33 cellular contexts compared by ENCODE assay signal in the genomic region with DNA sequence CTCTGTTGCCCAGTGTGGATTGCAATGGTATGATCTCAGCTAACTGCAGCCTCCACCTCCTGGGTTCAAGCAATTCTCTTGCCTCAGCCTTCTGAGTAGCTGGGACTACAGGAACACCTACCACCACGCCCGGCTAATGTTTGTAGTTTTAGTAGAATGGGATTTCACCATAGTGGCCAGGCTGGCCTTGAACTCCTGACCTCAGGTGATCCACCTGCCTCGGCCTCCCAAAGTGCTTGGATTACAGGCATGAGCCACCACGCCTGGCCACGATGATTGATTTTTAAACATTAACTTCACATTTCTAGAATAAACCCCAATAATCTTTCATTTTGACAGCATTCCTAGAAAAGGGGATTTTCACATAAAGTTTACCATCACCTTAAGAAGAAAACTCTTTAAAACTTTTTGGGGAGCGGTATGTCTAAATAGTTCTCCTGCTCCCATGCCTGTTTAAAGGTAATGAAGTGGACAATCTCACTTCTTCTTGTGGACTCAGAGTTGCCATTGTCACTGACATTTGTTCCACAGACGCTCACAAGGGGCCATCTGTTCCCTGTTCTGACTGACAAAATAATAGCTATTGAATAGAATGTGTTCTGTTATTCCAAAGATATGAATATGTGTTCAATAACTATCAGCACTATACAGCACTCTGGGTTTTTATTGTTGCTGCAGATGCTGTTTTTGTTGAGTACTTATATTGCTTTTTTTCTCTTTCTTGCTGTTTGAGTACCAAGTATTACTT.
DNase-seq lines count a peak whose midpoint lies in the region; ATAC-seq and TF ChIP-seq lines count a peak whose summit lies in the region.
"Had no signal": no experiment of that assay in that cellular context is flagged by ENCODE, and none has a peak within 500 bp of the region (broad histone marks: within the 10 kb centered on the region; RNA-seq: fewer than 3 reads in every experiment).

No MANE protein-coding gene starts in this region.

- H4K20me1 ChIP-seq in PC-3 (ENCODE audit: low read length): no peaks in the 10 kb centered on the region

- no TSS peak for BruUV-seq in PC-3 (replicated peaks; lab: Mats Ljungman, UMichigan)

- CTCF ChIA-PET in PC-3 (lab: Charles Lee): interaction anchor here (0.6 kb wide), 1 partner anchor 91 kb away, joined by 3 read pairs; no protein-coding TSS in a partner anchor

- H3F3A ChIP-seq in PC-3 (ENCODE audit: low read length, unreplicated experiment): no peaks in the 10 kb centered on the region

- H3K9me3 ChIP-seq in PC-3 (ENCODE audit: low read length): no peaks in the 10 kb centered on the region
- no peaks in the 10 kb centered on the region for H3K9me3 ChIP-seq in mucosa of descending colon
- H3K9me3 ChIP-seq in left lung: no peaks in the 10 kb centered on the region
- H3K9me3 ChIP-seq: right atrium auricular region, tibial artery had no signal

- H3K79me2 ChIP-seq in PC-3 (ENCODE audit: low read length): no peaks in the 10 kb centered on the region

- POLR2A ChIA-PET in PC-3 (lab: Charles Lee; ENCODE audit: unreplicated experiment): no interaction called here

- peak in 1 of 2 donors; percentile 23 for DNase-seq in activated T-cell treated with anti-CD3 and anti-CD28 coated beads, Interleukin-2, amount 50 U/mL, for 72 hours
- DNase-seq in activated T-cell treated with anti-CD3 and anti-CD28 coated beads, Interleukin-2, amount 50 U/mL, for 1 hour: no peak
- no peak for DNase-seq in PC-3
- no peak for DNase-seq in mucosa of descending colon
- DNase-seq in amygdala (lab: John Stamatoyannopoulos, UW): no peak
- no peak for DNase-seq in left lung
- DNase-seq: ACHN; activated CD4-positive, alpha-beta T cell treated with anti-CD3 and anti-CD28 coated beads for 48 hours; activated CD8-positive, alpha-beta memory T cell treated with anti-CD3 and anti-CD28 coated beads, Interleukin-2, amount 50 U/mL, for 4 hours; activated gamma-delta T cell; COR-L47; effector memory CD8-positive, alpha-beta T cell; foreskin keratinocyte; GDM1; HFFc6; immature natural killer cell; KG1; MM.1S; naive B cell; NCI-H1417; NCI-H446; NK-92 treated with Interleukin-12 subunit alpha and Interleukin-12 subunit beta, amount 100 ng/mL, for 24 hours; SIG-M5; stimulated activated CD4-positive, alpha-beta T cell treated with anti-CD3 and anti-CD28 coated beads, Interleukin-12 subunit alpha, Interleukin-12 subunit beta, amount 100 ng/mL, for 4 hours; stimulated activated CD4-positive, alpha-beta T cell treated with anti-CD3 and anti-CD28 coated beads, Interleukin-4, amount 100 ng/mL, for 24 hours; stimulated activated naive CD4-positive, alpha-beta T cell treated with Interleukin-2 at 50 U/mL for 16 hours; tibial artery had no signal

- H3K4me3 Mint-ChIP-seq in activated T-cell treated with anti-CD3 and anti-CD28 coated beads, Interleukin-2, amount 50 U/mL, for 72 hours: peak overlapping the region; percentile 11 to 31
- H3K4me3 Mint-ChIP-seq: GM23338, HFFc6, immature natural killer cell, naive B cell had no signal

- H3K36me3 Mint-ChIP-seq in activated T-cell treated with anti-CD3 and anti-CD28 coated beads, Interleukin-2, amount 50 U/mL, for 72 hours (ENCODE audit: insufficient read depth in 2 of 2): no peaks in the 10 kb centered on the region
- H3K36me3 Mint-ChIP-seq: immature natural killer cell, naive B cell had no signal

- H3K27me3 Mint-ChIP-seq in activated T-cell treated with anti-CD3 and anti-CD28 coated beads, Interleukin-2, amount 50 U/mL, for 72 hours (ENCODE audit: low read depth): no peaks in the 10 kb centered on the region
- H3K27me3 Mint-ChIP-seq: effector memory CD8-positive, alpha-beta T cell; naive B cell had no signal

- ATAC-seq in activated T-cell treated with anti-CD3 and anti-CD28 coated beads, Interleukin-2, amount 50 U/mL, for 72 hours (replicated peaks in 1 of 2): peak in 1 of 2 donors; percentile 9
- peak; percentile 18 for ATAC-seq in GM18870 (IDR thresholded peaks at IDR 0.05; ENCODE audit: unreplicated experiment)
- no peak for ATAC-seq in PC-3
- ATAC-seq in mucosa of descending colon: peak; percentile 13
- ATAC-seq in GM21360 (IDR thresholded peaks at IDR 0.05; ENCODE audit: unreplicated experiment): no peak
- no peak for ATAC-seq in left lung
- ATAC-seq: effector memory CD8-positive, alpha-beta T cell; foreskin keratinocyte; GM23338; left lobe of liver; Panc1 had no signal

- peak overlapping the region; percentile 41; the same call in 1 of the 2 replicates for H2AFZ ChIP-seq in PC-3 (ENCODE audit: low read length)
- H2AFZ ChIP-seq: GM23338 had no signal

- H3K9ac ChIP-seq in PC-3 (ENCODE audit: low read length): no peak overlapping the region

- peak overlapping the region; percentile 80 for H3K27ac Mint-ChIP-seq in activated T-cell treated with anti-CD3 and anti-CD28 coated beads, Interleukin-2, amount 50 U/mL, for 72 hours
- H3K27ac Mint-ChIP-seq: GM23338, HFFc6, naive B cell had no signal

- H3K27ac ChIP-seq in PC-3 (ENCODE audit: low read length) (no peak overlapping the region), left lung (no peak overlapping the region)
- H3K27ac ChIP-seq: foreskin keratinocyte, right atrium auricular region, tibial artery had no signal

- peaks cover 29% of the 10 kb centered on the region; the same call in 1 of the 2 replicates for H3K4me1 ChIP-seq in PC-3 (ENCODE audit: insufficient read depth, low read length)
- peaks cover 8% of the 10 kb centered on the region for H3K4me1 ChIP-seq in mucosa of descending colon (ENCODE audit: low read depth)
- peaks cover 0 to 12% of the 10 kb centered on the region in 2 donors for H3K4me1 ChIP-seq in left lung

- peaks cover 83% of the 10 kb centered on the region for H3K4me1 Mint-ChIP-seq in activated T-cell treated with anti-CD3 and anti-CD28 coated beads, Interleukin-2, amount 50 U/mL, for 72 hours (ENCODE audit: low read depth)

- H3K4me2 ChIP-seq in PC-3 (ENCODE audit: low read length): peak overlapping the region; percentile 22; the same call in 1 of the 2 replicates
- H3K4me2 ChIP-seq: GM23338 had no signal

- no peaks in the 10 kb centered on the region for H3K27me3 ChIP-seq in PC-3 (ENCODE audit: low read length)
- H3K27me3 ChIP-seq in left lung: no peaks in the 10 kb centered on the region
- H3K27me3 ChIP-seq: foreskin keratinocyte, right atrium auricular region, tibial artery had no signal

- H3K9me3 Mint-ChIP-seq in activated T-cell treated with anti-CD3 and anti-CD28 coated beads, Interleukin-2, amount 50 U/mL, for 72 hours: no peaks in the 10 kb centered on the region
- H3K9me3 Mint-ChIP-seq: effector memory CD8-positive, alpha-beta T cell; GM23338; HFFc6; immature natural killer cell; naive B cell had no signal

- H3K9me2 ChIP-seq in PC-3 (replicated peaks; ENCODE audit: low read length): no peaks in the 10 kb centered on the region

- H3K36me3 ChIP-seq in PC-3 (ENCODE audit: low read depth, low read length) (no peaks in the 10 kb centered on the region), mucosa of descending colon (ENCODE audit: low read depth) (no peaks in the 10 kb centered on the region), left lung (no peaks in the 10 kb centered on the region)
- H3K36me3 ChIP-seq: right atrium auricular region, tibial artery had no signal

- intact Hi-C loops in PC-3 (cut with micrococcal nuclease) (loop anchor here (5.0 kb wide), 1 partner anchor 54 kb away; no protein-coding TSS in a partner anchor), mucosa of descending colon (cut with DNase I, micrococcal nuclease) (no loop called here), left lung (cut with DNase I) (no loop called here)

- TF ChIP-seq CTCF in PC-3 (conservative IDR thresholded peaks at IDR 0.05; ENCODE audit: low read depth, low read length): no peak
- TF ChIP-seq CTCF in mucosa of descending colon (IDR thresholded peaks at IDR 0.05): no peak
- TF ChIP-seq CTCF in left lung (IDR thresholded peaks at IDR 0.05): no peak

- H3K4me3 ChIP-seq in PC-3 (ENCODE audit: low read length) (no peak overlapping the region), mucosa of descending colon (no peak overlapping the region), left lung (no peak overlapping the region)
- H3K4me3 ChIP-seq: GM23338, right atrium auricular region, tibial artery had no signal

Comparison
In these comparisons a context has a peak if more than half of its experiments do, and no peak if none do; other contexts are left out.
1. ATAC-seq: peak in GM18870 (single experiment) and mucosa of descending colon (single experiment); none in PC-3 (single experiment), GM21360 (single experiment) and left lung (single experiment).